In genomic region chr2:156435392-156435724, GRCh38 we compare ENCODE assay signal across 8 cellular contexts. TPM values are rescaled to one million over a fixed set of nuclear protein-coding genes. Genes with fewer than 3 reads are reported as not detected.
DNase-seq lines count a peak whose midpoint lies in the region; ATAC-seq, FAIRE-seq and TF ChIP-seq lines count a peak whose summit lies in the region.

No MANE protein-coding gene starts in this region.

- H3K9me3 ChIP-seq in BLaER1 treated with 17β-estradiol and CSF1 and Interleukin-3, amounts not matched to agents 10 nM and 100 nM (replicated peaks in 1 of 11): no peaks in the 10 kb centered on the region
- H3K9me3 ChIP-seq in iPS-20b (ENCODE audit: insufficient read depth, low read depth, low read length): no peaks in the 10 kb centered on the region

- peak; percentile 6 for ATAC-seq in HG02981 (IDR thresholded peaks at IDR 0.05; ENCODE audit: unreplicated experiment)

- peak overlapping the region; percentile 85 to 95 (median 91) for H3K27ac ChIP-seq in BLaER1 treated with 17β-estradiol and CSF1 and Interleukin-3, amounts not matched to agents 10 nM and 100 nM
- peak overlapping the region; percentile 97 for H3K27ac ChIP-seq in adipose tissue (ENCODE audit: low read depth, low read length)
- H3K27ac ChIP-seq in iPS-20b (ENCODE audit: low read length): peak overlapping the region; percentile 71
- H3K27ac ChIP-seq in substantia nigra (ENCODE audit: low read depth, low read length, poor library complexity, severe bottlenecking): peak overlapping the region; percentile 91

- DNase-seq in substantia nigra (lab: John Stamatoyannopoulos, UW): peak in 14 of 49 donors; percentile 25 to 94 (median 59)
- DNase-seq in MV-4-11 (lab: John Stamatoyannopoulos, UW): no peak
- no peak for DNase-seq in erythroblast (lab: John Stamatoyannopoulos, UW)
- no peak for DNase-seq in H54 (ENCODE audit: insufficient read length, low spot score)

- no peak for FAIRE-seq in H54 (lab: Jason Lieb, UNC)

- H3K36me3 ChIP-seq in BLaER1 treated with 17β-estradiol and CSF1 and Interleukin-3, amounts not matched to agents 10 nM and 100 nM: no peaks in the 10 kb centered on the region
- H3K36me3 ChIP-seq in iPS-20b (ENCODE audit: insufficient read depth, low read depth, low read length): no peaks in the 10 kb centered on the region

- WGBS in adipose tissue, 3 donors: 2 to 3% (median 3%) methylated on average over 19 of the region's 19 CpGs

- H3K4me1 ChIP-seq in BLaER1 treated with 17β-estradiol and CSF1 and Interleukin-3, amounts not matched to agents 10 nM and 100 nM: peaks cover 26 to 53% (median 41%) of the 10 kb centered on the region in 10 experiments
- H3K4me1 ChIP-seq in iPS-20b (ENCODE audit: insufficient read depth, low read length): peaks cover 12% of the 10 kb centered on the region

- H3K4me2 ChIP-seq in BLaER1 treated with 17β-estradiol and CSF1 and Interleukin-3, amounts not matched to agents 10 nM and 100 nM: peak overlapping the region; percentile 81 to 98 (median 89)

- peak overlapping the region; percentile 62 to 83 (median 75) for H3K4me3 ChIP-seq in BLaER1 treated with 17β-estradiol and CSF1 and Interleukin-3, amounts not matched to agents 10 nM and 100 nM
- H3K4me3 ChIP-seq in iPS-20b (ENCODE audit: low read length): peak overlapping the region; percentile 83

- no peaks in the 10 kb centered on the region for H4K20me1 ChIP-seq in BLaER1 treated with 17β-estradiol and CSF1 and Interleukin-3, amounts not matched to agents 10 nM and 100 nM

- H3K9ac ChIP-seq in BLaER1 treated with 17β-estradiol and CSF1 and Interleukin-3, amounts not matched to agents 10 nM and 100 nM: peak overlapping the region; percentile 84 to 93 (median 89)
- H3K9ac ChIP-seq in iPS-20b (ENCODE audit: low read depth, low read length): peak overlapping the region; percentile 84

- H3K27me3 ChIP-seq in BLaER1 treated with 17β-estradiol and CSF1 and Interleukin-3, amounts not matched to agents 10 nM and 100 nM: no peaks in the 10 kb centered on the region
- no peaks in the 10 kb centered on the region for H3K27me3 ChIP-seq in iPS-20b (ENCODE audit: insufficient read depth, low read length)

- no peak for TF ChIP-seq POLR2A in erythroblast (IDR thresholded peaks at IDR 0.05; ENCODE audit: low read length)
- no peak for TF ChIP-seq POLR2A in H54 (IDR thresholded peaks at IDR 0.05; ENCODE audit: low read depth, low read length)

RNA-seq across cellular contexts. Expression of gene GPD2, which starts 0.8 kb away (rescaled TPM):
- polyA plus RNA-seq in adipose tissue: 10 to 100 TPM in 2 of 3 donors, 1 to 10 TPM in 1; 5.7 to 12.1 (median 10.5) TPM
